Comparison of ENCODE assay signal across 8 cellular contexts in genomic region chr16:87477209-87477981, GRCh38. TPM values are rescaled to one million over a fixed set of nuclear protein-coding genes. Genes with fewer than 3 reads are reported as not detected.
A peak's percentile ranks its signal among the peaks of the same experiment; 100 is the strongest.
DNase-seq lines count a peak whose midpoint lies in the region; TF ChIP-seq lines count a peak whose summit lies in the region.
"Not testable (repeated sequence)": the region's sequence is repeated elsewhere in the genome, so short reads cannot be mapped to it uniquely, and the experiment has no call there.

No MANE protein-coding gene starts in this region.

- H3K27me3 Mint-ChIP-seq in brain = not testable (repeated sequence)

- not testable (repeated sequence) for H3F3A ChIP-seq in GM23248 (ENCODE audit: insufficient read depth)

- H3K36me3 Mint-ChIP-seq in brain = peaks cover 57% of the 10 kb centered on the region

- peaks cover 98% of the 10 kb centered on the region for H3K79me2 ChIP-seq in GM23248 (ENCODE audit: insufficient read depth)

- H3K9me3 Mint-ChIP-seq in brain = not testable (repeated sequence)

- not testable (repeated sequence) for H3K9me2 ChIP-seq in GM23248 (ENCODE audit: insufficient read depth)

- peak overlapping the region; percentile 46 for H3K27ac ChIP-seq in GM23248
- peak overlapping the region in 1 of 2 donors; percentile 56 for H3K27ac ChIP-seq in right atrium auricular region
- H3K27ac ChIP-seq in suprapubic skin = peak overlapping the region; percentile 29

- H4K20me1 ChIP-seq in GM23248 (ENCODE audit: insufficient read depth) = not testable (repeated sequence)

- H3K27me3 ChIP-seq in GM23248 (replicated peaks; ENCODE audit: insufficient read depth); right atrium auricular region; suprapubic skin: not testable (repeated sequence)

- H3K36me3 ChIP-seq in GM23248 (ENCODE audit: low read depth); right atrium auricular region; suprapubic skin: not testable (repeated sequence)

- H3K9me3 ChIP-seq in GM23248 (ENCODE audit: low read depth); right atrium auricular region; suprapubic skin: not testable (repeated sequence)

- TF ChIP-seq POLR2A in suprapubic skin (IDR thresholded peaks at IDR 0.05) = not testable (repeated sequence)

- WGBS in GM23248 (ENCODE audit: low coverage in 1 of 2, low lambda C conversion rate in 2 of 2, missing lambda C conversion rate in 2 of 2), 2 experiments = 41 to 46% methylated on average over 24 to 30 of the region's 30 CpGs
- WGBS in suprapubic skin = 62% methylated on average over 30 of the region's 30 CpGs

- H2AFZ ChIP-seq in GM23248 = not testable (repeated sequence)

- H3K4me1 Mint-ChIP-seq in brain = peaks cover 71% of the 10 kb centered on the region

- in situ Hi-C loops in GM23248 (cut with MboI) = not testable (repeated sequence)

- H3K4me3 Mint-ChIP-seq in brain = peak overlapping the region in 1 of 5 experiments; percentile 52

- peak overlapping the region in 4 of 5 experiments; percentile 12 to 76 (median 52) for H3K27ac Mint-ChIP-seq in brain

- peak overlapping the region; percentile 47 for H3K9ac ChIP-seq in GM23248

- peak overlapping the region; percentile 50 for H3K4me2 ChIP-seq in GM23248 (ENCODE audit: unreplicated experiment)

- peaks cover 25% of the 10 kb centered on the region for H3K4me1 ChIP-seq in GM23248 (ENCODE audit: insufficient read depth)
- peaks cover 0 to 35% of the 10 kb centered on the region in 2 donors for H3K4me1 ChIP-seq in right atrium auricular region
- H3K4me1 ChIP-seq in suprapubic skin = peaks cover 52% of the 10 kb centered on the region

- not testable (repeated sequence) for TF ChIP-seq EP300 in suprapubic skin (IDR thresholded peaks at IDR 0.05)

- TF ChIP-seq CTCF in brain (conservative IDR thresholded peaks at IDR 0.05); right atrium auricular region (IDR thresholded peaks at IDR 0.05); suprapubic skin (IDR thresholded peaks at IDR 0.05): not testable (repeated sequence)

- DNase-seq in AG20443 (ENCODE audit: low spot score) (peak; percentile 65), GM23248 (peak; percentile 90), RPMI7951 (ENCODE audit: low read depth) (peak; percentile 84), fibroblast of gingiva (ENCODE audit: low read depth) (peak; percentile 55), right atrium auricular region (ENCODE audit: low spot score) (peak; percentile 68), nucleus accumbens (lab: John Stamatoyannopoulos, UW) (peak in 51 of 56 donors; percentile 7 to 86 (median 57))
- not testable (repeated sequence) for DNase-seq in suprapubic skin (ENCODE audit: low spot score in 2 of 2)

- 0 out of 2 replicates have a peak overlapping the region, but pooled peaks have one; percentile 26 for H3K4me3 ChIP-seq in GM23248
- H3K4me3 ChIP-seq in right atrium auricular region, suprapubic skin: not testable (repeated sequence)

RNA-seq across cellular contexts. Expression of gene ZCCHC14, which starts 15.4 kb away (rescaled TPM):
- 5.4 and 6.3 TPM in 2 replicates for total RNA-seq in GM23248 (2014; rRNA removed; shearing (Covaris generic))
- polyA plus RNA-seq in GM23248 (2016; fragmentation: Nextera tagmentation; extraction: Ambion mirVana) (2.7 and 3.1 TPM in 2 replicates), brain (ENCODE audit: insufficient read depth, low read depth, low replicate concordance) (22.2 TPM)
- total RNA-seq in RPMI7951 (2014; rRNA removed; shearing (Covaris generic)) = 6.5 and 7.6 TPM in 2 replicates
- total RNA-seq in right atrium auricular region (10 to 100 TPM; 10.6 to 18.0 TPM), suprapubic skin (10 to 100 TPM; 21.8 to 64.0 (median 28.8) TPM)
